In the genomic region with DNA sequence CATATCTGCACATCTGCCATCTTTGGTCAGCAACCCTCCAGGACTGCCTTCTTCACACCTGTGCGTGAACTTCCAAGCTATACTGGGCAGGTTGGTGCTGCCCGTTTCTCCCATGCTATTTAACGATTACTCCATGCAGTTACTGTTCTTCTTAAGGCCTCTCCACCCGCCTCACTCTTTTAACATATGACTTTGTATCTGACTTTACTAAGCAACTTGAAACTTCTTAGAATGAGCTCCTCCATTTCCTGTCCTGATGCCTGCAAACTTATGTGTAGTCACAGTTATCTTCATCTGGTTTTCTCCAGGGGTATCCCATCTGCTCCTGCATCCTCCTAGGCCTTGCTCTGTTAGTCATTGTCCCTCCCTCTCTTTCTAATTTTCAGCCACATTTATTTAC, we compare ENCODE assay signal across 20 cellular contexts. TPM values are rescaled to one million over a fixed set of nuclear protein-coding genes. Genes with fewer than 3 reads are reported as not detected.
DNase-seq lines count a peak whose midpoint lies in the region; ATAC-seq and TF ChIP-seq lines count a peak whose summit lies in the region.
"Had no signal": no experiment of that assay in that cellular context is flagged by ENCODE, and none has a peak within 500 bp of the region (broad histone marks: within the 10 kb centered on the region; RNA-seq: fewer than 3 reads in every experiment).

No MANE protein-coding gene starts in this region.

- POLR2A ChIA-PET in activated CD4-positive, alpha-beta T cell treated with anti-CD3 and anti-CD28 coated beads, Interleukin-2, amount 10 ng/mL, durations not matched to agents 7 days and 5 days (lab: Charles Lee) = no interaction called here

- H3K9me3 ChIP-seq in trophoblast cell (ENCODE audit: insufficient read depth, low read depth, low read length) = no peaks in the 10 kb centered on the region
- H3K9me3 ChIP-seq: A549, Peyer's patch, vagina had no signal

- no peak for TF ChIP-seq CTCF in Calu3 (IDR thresholded peaks at IDR 0.05; ENCODE audit: unreplicated experiment)

- no peak overlapping the region for H3K4me2 ChIP-seq in trophoblast cell (ENCODE audit: low read length)

- peaks cover 84% of the 10 kb centered on the region for H3K4me1 Mint-ChIP-seq in activated CD4-positive, alpha-beta T cell treated with anti-CD3 and anti-CD28 coated beads, Interleukin-2, amount 10 ng/mL, durations not matched to agents 7 days and 5 days
- H3K4me1 Mint-ChIP-seq in Calu3 (ENCODE audit: low read depth, unreplicated experiment) = peaks cover 48% of the 10 kb centered on the region
- H3K4me1 Mint-ChIP-seq in activated naive CD8-positive, alpha-beta T cell treated with anti-CD3 and anti-CD28 coated beads for 36 hours = peaks cover 78% of the 10 kb centered on the region
- H3K4me1 Mint-ChIP-seq: stimulated activated memory B cell treated with anti-CD40 and anti-IgM and Interleukin-4, amounts not matched to agents 10 μg/mL and 1 μg/mL and 100 μg/mL, for 72 hours had no signal

- no CpG with 5 or more reads among the region's 4 CpGs for WGBS in trophoblast cell (ENCODE audit: extremely low coverage, insufficient coverage, insufficient read length)

- no peaks in the 10 kb centered on the region for H3K27me3 ChIP-seq in trophoblast cell (ENCODE audit: insufficient read depth, low read length)
- H3K27me3 ChIP-seq: Peyer's patch, vagina had no signal

- CTCF ChIA-PET in activated CD4-positive, alpha-beta T cell treated with anti-CD3 and anti-CD28 coated beads, Interleukin-2, amount 10 ng/mL, durations not matched to agents 7 days and 5 days (lab: Charles Lee) = interaction anchor here (0.6 to 2.4 kb wide), 8 partner anchors 7 to 81 kb away, joined by 3 to 8 read pairs (median 3); no protein-coding TSS in a partner anchor
- CTCF ChIA-PET in Calu3 (lab: Charles Lee) = no interaction called here

- peak overlapping the region; percentile 71 for H3K4ac ChIP-seq in trophoblast cell (ENCODE audit: low read depth, low read length)

- peak overlapping the region; percentile 21 for H3K14ac ChIP-seq in trophoblast cell (ENCODE audit: low read length)

- H3K27me3 Mint-ChIP-seq in activated CD4-positive, alpha-beta T cell treated with anti-CD3 and anti-CD28 coated beads, Interleukin-2, amount 10 ng/mL, durations not matched to agents 7 days and 5 days = no peaks in the 10 kb centered on the region
- H3K27me3 Mint-ChIP-seq in Calu3 (ENCODE audit: unreplicated experiment) = no peaks in the 10 kb centered on the region
- no peaks in the 10 kb centered on the region for H3K27me3 Mint-ChIP-seq in activated naive CD8-positive, alpha-beta T cell treated with anti-CD3 and anti-CD28 coated beads for 36 hours

- H3K4me3 Mint-ChIP-seq in activated CD4-positive, alpha-beta T cell treated with anti-CD3 and anti-CD28 coated beads, Interleukin-2, amount 10 ng/mL, durations not matched to agents 7 days and 5 days = peak overlapping the region; percentile 14
- no peak overlapping the region for H3K4me3 Mint-ChIP-seq in Calu3 (ENCODE audit: low read depth, unreplicated experiment)
- peak overlapping the region; percentile 15 for H3K4me3 Mint-ChIP-seq in activated naive CD8-positive, alpha-beta T cell treated with anti-CD3 and anti-CD28 coated beads for 36 hours
- H3K4me3 Mint-ChIP-seq: mesothelial cell of epicardium; stimulated activated memory B cell treated with anti-CD40 and anti-IgM and Interleukin-4, amounts not matched to agents 10 μg/mL and 1 μg/mL and 100 μg/mL, for 72 hours had no signal

- peak overlapping the region; percentile 39 for H3K18ac ChIP-seq in trophoblast cell (ENCODE audit: low read length)

- peak overlapping the region; percentile 83 for H3K27ac ChIP-seq in trophoblast cell (ENCODE audit: low read depth, low read length)
- H3K27ac ChIP-seq: A549, vagina had no signal

- H3K23ac ChIP-seq in trophoblast cell (ENCODE audit: low read length) = no peak overlapping the region

- no peak overlapping the region for H2AFZ ChIP-seq in trophoblast cell (ENCODE audit: insufficient read depth, low read length, poor library complexity)

- no peak overlapping the region for H2BK120ac ChIP-seq in trophoblast cell (ENCODE audit: insufficient read depth, low read length, poor library complexity)

- no peak overlapping the region for H3K4me3 ChIP-seq in trophoblast cell (ENCODE audit: low read depth, low read length)
- H3K4me3 ChIP-seq: A549, Peyer's patch, vagina had no signal

- no peak for ATAC-seq in GM18520 (IDR thresholded peaks at IDR 0.05; ENCODE audit: unreplicated experiment)
- no peak for ATAC-seq in HG02885 (IDR thresholded peaks at IDR 0.05; ENCODE audit: poor library complexity, unreplicated experiment)
- ATAC-seq in GM18861 (IDR thresholded peaks at IDR 0.05; ENCODE audit: unreplicated experiment) = no peak
- ATAC-seq: A549; stimulated activated memory B cell treated with anti-CD40 and anti-IgM and Interleukin-4, amounts not matched to agents 10 μg/mL and 1 μg/mL and 100 μg/mL, for 72 hours had no signal

- H2BK5ac ChIP-seq in trophoblast cell (ENCODE audit: low read depth, low read length, poor library complexity) = no peak overlapping the region

- DNase-seq in activated CD4-positive, alpha-beta T cell treated with anti-CD3 and anti-CD28 coated beads, Interleukin-2, amount 10 ng/mL, durations not matched to agents 7 days and 5 days = no peak
- DNase-seq in activated CD4-positive, alpha-beta T cell treated with anti-CD3 and anti-CD28 coated beads for 4 hours = no peak
- DNase-seq in Calu3 (no peak), trophoblast cell (no peak)
- no peak for DNase-seq in activated naive CD8-positive, alpha-beta T cell treated with anti-CD3 and anti-CD28 coated beads for 36 hours
- DNase-seq: activated CD8-positive, alpha-beta memory T cell treated with anti-CD3 and anti-CD28 coated beads, Interleukin-2, amount 50 U/mL, for 4 hours; amygdala; cerebellar nuclear complex; effector CD8-positive, alpha-beta T cell; hippocampal formation; NCI-H1417; NCI-H69; Peyer's patch had no signal

- H3K36me3 ChIP-seq in trophoblast cell (ENCODE audit: control insufficient read depth in 1 of 2, insufficient read depth in 2 of 2, low read length in 2 of 2) = no peaks in the 10 kb centered on the region
- H3K36me3 ChIP-seq: Peyer's patch, vagina had no signal

- H4K91ac ChIP-seq in trophoblast cell (ENCODE audit: low read depth, low read length) = peak overlapping the region; percentile 41

- no peak overlapping the region for H4K8ac ChIP-seq in trophoblast cell (ENCODE audit: low read depth, low read length)

- H3K79me2 ChIP-seq in trophoblast cell (ENCODE audit: control insufficient read depth, insufficient read depth, low read length, poor library complexity) = peaks cover 14% of the 10 kb centered on the region

- H3K4me1 ChIP-seq in trophoblast cell (ENCODE audit: control insufficient read depth in 1 of 2, insufficient read depth in 2 of 2, low read length in 2 of 2) = peaks cover 16 to 29% of the 10 kb centered on the region in 2 experiments
- H3K4me1 ChIP-seq: Peyer's patch had no signal

- peak overlapping the region; percentile 39 for H3K27ac Mint-ChIP-seq in activated CD4-positive, alpha-beta T cell treated with anti-CD3 and anti-CD28 coated beads, Interleukin-2, amount 10 ng/mL, durations not matched to agents 7 days and 5 days
- H3K27ac Mint-ChIP-seq in Calu3 (ENCODE audit: unreplicated experiment) = peak overlapping the region; percentile 7
- H3K27ac Mint-ChIP-seq in activated naive CD8-positive, alpha-beta T cell treated with anti-CD3 and anti-CD28 coated beads for 36 hours = peak overlapping the region; percentile 93
- H3K27ac Mint-ChIP-seq: stimulated activated memory B cell treated with anti-CD40 and anti-IgM and Interleukin-4, amounts not matched to agents 10 μg/mL and 1 μg/mL and 100 μg/mL, for 72 hours had no signal

- H2AK5ac ChIP-seq in trophoblast cell (ENCODE audit: low read length) = no peak overlapping the region

- intact Hi-C loops in Calu3 (cut with micrococcal nuclease; ENCODE audit: unreplicated experiment) = loop anchor here (5.0 kb wide), 1 partner anchor 35 kb away; a partner anchor contains a TSS

- H3K36me3 Mint-ChIP-seq in activated CD4-positive, alpha-beta T cell treated with anti-CD3 and anti-CD28 coated beads, Interleukin-2, amount 10 ng/mL, durations not matched to agents 7 days and 5 days (ENCODE audit: low read depth) = peaks cover 72% of the 10 kb centered on the region
- H3K36me3 Mint-ChIP-seq in Calu3 (ENCODE audit: insufficient read depth, unreplicated experiment) = peaks cover 7% of the 10 kb centered on the region
- peaks cover 70% of the 10 kb centered on the region for H3K36me3 Mint-ChIP-seq in activated naive CD8-positive, alpha-beta T cell treated with anti-CD3 and anti-CD28 coated beads for 36 hours
- H3K36me3 Mint-ChIP-seq: mesothelial cell of epicardium; stimulated activated memory B cell treated with anti-CD40 and anti-IgM and Interleukin-4, amounts not matched to agents 10 μg/mL and 1 μg/mL and 100 μg/mL, for 72 hours had no signal

- no peak overlapping the region for H4K12ac ChIP-seq in trophoblast cell (ENCODE audit: low read depth, low read length)

- BruUV-seq in Calu3 (replicated peaks; lab: Mats Ljungman, UMichigan) = no TSS peak

- H3K9me3 Mint-ChIP-seq in activated CD4-positive, alpha-beta T cell treated with anti-CD3 and anti-CD28 coated beads, Interleukin-2, amount 10 ng/mL, durations not matched to agents 7 days and 5 days = peaks cover 6% of the 10 kb centered on the region
- H3K9me3 Mint-ChIP-seq in Calu3 (ENCODE audit: low read depth, unreplicated experiment) = no peaks in the 10 kb centered on the region
- H3K9me3 Mint-ChIP-seq in activated naive CD8-positive, alpha-beta T cell treated with anti-CD3 and anti-CD28 coated beads for 36 hours = no peaks in the 10 kb centered on the region
- H3K9me3 Mint-ChIP-seq: mesothelial cell of epicardium; stimulated activated memory B cell treated with anti-CD40 and anti-IgM and Interleukin-4, amounts not matched to agents 10 μg/mL and 1 μg/mL and 100 μg/mL, for 72 hours had no signal

- H3K9ac ChIP-seq in trophoblast cell (ENCODE audit: low read length) = no peak overlapping the region

- peak overlapping the region; percentile 97 for H2BK12ac ChIP-seq in trophoblast cell (ENCODE audit: low read length)

- H3K79me1 ChIP-seq in trophoblast cell (ENCODE audit: low read length) = peaks cover 16% of the 10 kb centered on the region

RNA-seq across cellular contexts. Expression of a gene that starts 35.7 kb away (rescaled TPM):
- 100 to 1,000 TPM; 244 to 293 TPM for total RNA-seq in activated CD4-positive, alpha-beta T cell treated with anti-CD3 and anti-CD28 coated beads, Interleukin-2, amount 10 ng/mL, durations not matched to agents 7 days and 5 days
- total RNA-seq in Calu3 (2022) = 18.5 and 22.3 TPM in 2 replicates
- 100 to 1,000 TPM; 176 to 177 TPM for total RNA-seq in activated naive CD8-positive, alpha-beta T cell treated with anti-CD3 and anti-CD28 coated beads for 36 hours
- polyA plus RNA-seq in trophoblast cell (2013) = 145 and 158 TPM in 2 replicates

Comparison
In these comparisons a context has a peak if more than half of its experiments do, and no peak if none do; other contexts are left out.
1. H3K27ac Mint-ChIP-seq: peak in every context shown above with its lines; median percentile 93 in activated naive CD8-positive, alpha-beta T cell treated with anti-CD3 and anti-CD28 coated beads for 36 hours; 39 in activated CD4-positive, alpha-beta T cell treated with anti-CD3 and anti-CD28 coated beads, Interleukin-2, amount 10 ng/mL, durations not matched to agents 7 days and 5 days; 7 in Calu3.